8 cellular contexts compared by ENCODE assay signal in genomic region chr21:30194701-30195299, GRCh38. TPM values are rescaled to one million over a fixed set of nuclear protein-coding genes. Genes with fewer than 3 reads are reported as not detected.
DNase-seq lines count a peak whose midpoint lies in the region; ATAC-seq, FAIRE-seq and TF ChIP-seq lines count a peak whose summit lies in the region.

No MANE protein-coding gene starts in this region.

- H3K36me3 Mint-ChIP-seq in glutamatergic neuron (ENCODE audit: unreplicated experiment) = no peaks in the 10 kb centered on the region
- no peaks in the 10 kb centered on the region for H3K36me3 Mint-ChIP-seq in stimulated activated memory B cell treated with anti-CD40 and anti-IgM and Interleukin-4, amounts not matched to agents 10 μg/mL and 1 μg/mL and 100 μg/mL, for 72 hours

- CTCF ChIA-PET in GM10248 (lab: Yijun Ruan, JAX) = interaction anchor here (1.2 to 1.3 kb wide), 2 partner anchors 49 to 67 kb away, joined by 3 read pairs; no protein-coding TSS in a partner anchor

- H3K27ac Mint-ChIP-seq in glutamatergic neuron (ENCODE audit: unreplicated experiment) = no peak overlapping the region
- H3K27ac Mint-ChIP-seq in stimulated activated memory B cell treated with anti-CD40 and anti-IgM and Interleukin-4, amounts not matched to agents 10 μg/mL and 1 μg/mL and 100 μg/mL, for 72 hours = no peak overlapping the region

- ATAC-seq in GM18517 (IDR thresholded peaks at IDR 0.05; ENCODE audit: unreplicated experiment) (peak; percentile 66), HG03378 (IDR thresholded peaks at IDR 0.05; ENCODE audit: unreplicated experiment) (no peak)
- ATAC-seq in stimulated activated memory B cell treated with anti-CD40 and anti-IgM and Interleukin-4, amounts not matched to agents 10 μg/mL and 1 μg/mL and 100 μg/mL, for 72 hours = no peak

- no peaks in the 10 kb centered on the region for H3K4me1 Mint-ChIP-seq in glutamatergic neuron (ENCODE audit: low read depth, unreplicated experiment)
- H3K4me1 Mint-ChIP-seq in stimulated activated memory B cell treated with anti-CD40 and anti-IgM and Interleukin-4, amounts not matched to agents 10 μg/mL and 1 μg/mL and 100 μg/mL, for 72 hours = no peaks in the 10 kb centered on the region

- POLR2A ChIA-PET in GM10248 (lab: Yijun Ruan, JAX) = no interaction called here

- TF ChIP-seq POLR2A in GM12892 (IDR thresholded peaks at IDR 0.05; ENCODE audit: low read depth, low read length) = no peak

- no peaks in the 10 kb centered on the region for H3K9me3 Mint-ChIP-seq in glutamatergic neuron (ENCODE audit: unreplicated experiment)
- H3K9me3 Mint-ChIP-seq in stimulated activated memory B cell treated with anti-CD40 and anti-IgM and Interleukin-4, amounts not matched to agents 10 μg/mL and 1 μg/mL and 100 μg/mL, for 72 hours = peaks cover 3% of the 10 kb centered on the region

- in situ Hi-C loops in SK-MEL-5 (cut with HindIII; ENCODE audit: low pct_unique_long_range_greater_than_20kb, low sequenced_read_pairs) = no loop called here

- FAIRE-seq in GM12892 (lab: Jason Lieb, UNC) = no peak

- H3K27me3 Mint-ChIP-seq in glutamatergic neuron (ENCODE audit: unreplicated experiment) = no peaks in the 10 kb centered on the region
- no peaks in the 10 kb centered on the region for H3K27me3 Mint-ChIP-seq in stimulated activated memory B cell treated with anti-CD40 and anti-IgM and Interleukin-4, amounts not matched to agents 10 μg/mL and 1 μg/mL and 100 μg/mL, for 72 hours

- DNase-seq in LoVo (ENCODE audit: low spot score) = peak; percentile 37
- peak; percentile 77 for DNase-seq in SK-MEL-5 (ENCODE audit: low read depth, low spot score)
- DNase-seq in glutamatergic neuron = no peak
- DNase-seq in GM10248 (ENCODE audit: extremely low spot score) = no peak
- DNase-seq in GM12892 (ENCODE audit: insufficient read length) = no peak

- TF ChIP-seq CTCF in glutamatergic neuron (IDR thresholded peaks at IDR 0.05; ENCODE audit: partially characterized antibody, unreplicated experiment) = peak; percentile 85
- TF ChIP-seq CTCF in GM10248 (IDR thresholded peaks at IDR 0.05; ENCODE audit: control extremely low read depth, extremely low read depth, low read depth, missing control alignments) = no peak

- H3K4me3 Mint-ChIP-seq in glutamatergic neuron (ENCODE audit: unreplicated experiment) = no peak overlapping the region
- H3K4me3 Mint-ChIP-seq in stimulated activated memory B cell treated with anti-CD40 and anti-IgM and Interleukin-4, amounts not matched to agents 10 μg/mL and 1 μg/mL and 100 μg/mL, for 72 hours = no peak overlapping the region

RNA-seq across cellular contexts. Expression of gene CLDN8, which starts 21.1 kb away (rescaled TPM):
- total RNA-seq in SK-MEL-5 (2014; rRNA removed; shearing (Covaris generic)) = not detected in 2 replicates
- not detected in 2 replicates for polyA plus RNA-seq in SK-MEL-5 (2015; cell fraction: cytosol; rRNA removed)
- not detected in 2 replicates for polyA plus RNA-seq in SK-MEL-5 (2015; cell fraction: nucleus; rRNA removed)
- total RNA-seq in glutamatergic neuron (ENCODE audit: unreplicated experiment) = not detected
- polyA plus RNA-seq in GM12892 (2012; ENCODE audit: missing spikeins) = not detected

RNA-seq across cellular contexts. Expression of gene CLDN17, which starts 28.2 kb away (rescaled TPM):
- not detected in 2 replicates for total RNA-seq in SK-MEL-5 (2014; rRNA removed; shearing (Covaris generic))
- not detected in 2 replicates for polyA plus RNA-seq in SK-MEL-5 (2015; cell fraction: cytosol; rRNA removed)
- polyA plus RNA-seq in SK-MEL-5 (2015; cell fraction: nucleus; rRNA removed) = not detected in 2 replicates
- total RNA-seq in glutamatergic neuron (ENCODE audit: unreplicated experiment) = not detected
- not detected for polyA plus RNA-seq in GM12892 (2012; ENCODE audit: missing spikeins)

Comparison
In these comparisons a context has a peak if more than half of its experiments do, and no peak if none do; other contexts are left out.
1. DNase-seq: peak in LoVo (single experiment) and SK-MEL-5 (single experiment); none in glutamatergic neuron (single experiment), GM10248 (single experiment) and GM12892 (single experiment).